ENCODE assay signal across 8 cellular contexts in genomic region chr19:39532233-39533002, GRCh38. TPM values are rescaled to one million over a fixed set of nuclear protein-coding genes. Genes with fewer than 3 reads are reported as not detected.
DNase-seq lines count a peak whose midpoint lies in the region; ATAC-seq and TF ChIP-seq lines count a peak whose summit lies in the region.

A gene with protein sequence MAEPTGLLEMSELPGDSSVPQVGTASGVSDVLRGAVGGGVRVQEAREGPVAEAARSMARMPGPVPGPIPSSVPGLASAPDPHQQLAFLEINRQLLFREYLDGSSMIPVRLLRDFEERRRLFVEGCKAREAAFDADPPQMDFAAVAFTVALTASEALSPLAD (minus strand): TSS chr19:39532852. CDS start chr19:39532802, 50 bp downstream.

- peak within 1 kb of the TSS; percentile 93 for H3K4me3 ChIP-seq in CD8-positive, alpha-beta T cell (ENCODE audit: low read depth, low read length)
- H3K4me3 ChIP-seq in dorsolateral prefrontal cortex = peak within 1 kb of the TSS; percentile 51 to 100 (median 90)
- H3K4me3 ChIP-seq in lower leg skin (ENCODE audit: low read depth, poor library complexity, severe bottlenecking) = peak within 1 kb of the TSS; percentile 62

- ATAC-seq in CD8-positive, alpha-beta T cell = peak; percentile 98
- ATAC-seq in GM19397 (IDR thresholded peaks at IDR 0.05; ENCODE audit: unreplicated experiment) (peak; percentile 87), HG03565 (IDR thresholded peaks at IDR 0.05; ENCODE audit: unreplicated experiment) (peak; percentile 92)

- POLR2A ChIA-PET in CD8-positive, alpha-beta T cell (lab: Charles Lee) = interaction anchor here (0.8 to 2.2 kb wide), 7 partner anchors 13 to 142 kb away, joined by 3 to 10 read pairs (median 3); partner anchors contain the start of genes MED29, PAF1, RPS16 and SUPT5H

- peak; percentile 99 for TF ChIP-seq CTCF in CD8-positive, alpha-beta T cell (IDR thresholded peaks at IDR 0.05)
- TF ChIP-seq CTCF in dorsolateral prefrontal cortex (IDR thresholded peaks at IDR 0.05 in 54 of 56, conservative IDR thresholded peaks at IDR 0.05 in 2 of 56; ENCODE audit: low read depth in 1 of 56, partially characterized antibody in 56 of 56) (peak; percentile 98 to 100 (median 100)), lower leg skin (IDR thresholded peaks at IDR 0.05) (peak in 2 of 3 donors; percentile 93 to 97)

- H3K9me3 ChIP-seq in CD8-positive, alpha-beta T cell (ENCODE audit: low read length) = no peaks in the 10 kb centered on the region

- peak in 1 of 2 donors; percentile 13 for TF ChIP-seq POLR2A in lower leg skin (IDR thresholded peaks at IDR 0.05)

- WGBS in lower leg skin, 2 donors = 1% methylated on average over 26 to 48 of the region's 65 CpGs

- H3K4me1 ChIP-seq in CD8-positive, alpha-beta T cell (ENCODE audit: insufficient read depth, low read length) = peaks cover 9% of the 10 kb centered on the region

- no peaks in the 10 kb centered on the region for H3K27me3 ChIP-seq in CD8-positive, alpha-beta T cell (ENCODE audit: insufficient read depth, low read length)
- no peaks in the 10 kb centered on the region for H3K27me3 ChIP-seq in dorsolateral prefrontal cortex

- H3K27me3 Mint-ChIP-seq in CD8-positive, alpha-beta T cell (ENCODE audit: low read depth) = no peaks in the 10 kb centered on the region

- H3K4me3 Mint-ChIP-seq in CD8-positive, alpha-beta T cell = peak within 1 kb of the TSS; percentile 93

- H3K36me3 Mint-ChIP-seq in CD8-positive, alpha-beta T cell = peaks cover 9% of the 10 kb centered on the region

- intact Hi-C loops in CD8-positive, alpha-beta T cell (cut with DNase I, micrococcal nuclease) = loop anchor here (1.0 to 5.0 kb wide), 12 partner anchors 26 to 422 kb away; partner anchors contain the start of genes SAMD4B (in 2 of the 2), SUPT5H (in 2 of the 2), MED29 (in 1 of the 2) and PAF1 (in 1 of the 2)
- intact Hi-C loops in dorsolateral prefrontal cortex (cut with DNase I) (loop anchor here (2.0 to 5.0 kb wide), 5 partner anchors 52 to 135 kb away; partner anchors contain the start of gene TIMM50 (in 1 of the 2)), lower leg skin (cut with DNase I; ENCODE audit: low total_unique reads) (loop anchor here (10.0 kb wide), 1 partner anchor 88 kb away; the partner anchor contains the start of gene SUPT5H)

- peak within 1 kb of the TSS; percentile 87 for H3K27ac Mint-ChIP-seq in CD8-positive, alpha-beta T cell

- CTCF ChIA-PET in CD8-positive, alpha-beta T cell (lab: Charles Lee) = interaction anchor here (0.6 to 3.6 kb wide), 22 partner anchors 8 to 480 kb away, joined by 3 to 36 read pairs (median 4); partner anchors contain the start of genes PLEKHG2, SELENOV, SUPT5H and TIMM50

- H3K36me3 ChIP-seq in CD8-positive, alpha-beta T cell (ENCODE audit: insufficient read depth, low read length) = no peaks in the 10 kb centered on the region

- peaks cover 31% of the 10 kb centered on the region for H3K4me1 Mint-ChIP-seq in CD8-positive, alpha-beta T cell (ENCODE audit: low read depth)

- DNase-seq in CD8-positive, alpha-beta T cell = peak; percentile 83 to 97 (median 94)
- DNase-seq in NCI-H748 (lab: John Stamatoyannopoulos, UW; ENCODE audit: unreplicated experiment) = peak; percentile 98
- peak; percentile 87 to 91 for DNase-seq in activated CD4-positive, alpha-beta T cell treated with anti-CD3 and anti-CD28 coated beads, Interleukin-2, amount 50 U/mL, for 4 hours
- peak; percentile 88 to 95 (median 92) for DNase-seq in dorsolateral prefrontal cortex
- DNase-seq in lower leg skin (ENCODE audit: low spot score in 2 of 2) = peak; percentile 91 to 99
- peak; percentile 92 to 95 for DNase-seq in stimulated activated CD4-positive, alpha-beta T cell treated with anti-CD3 and anti-CD28 coated beads, Interleukin-4, amount 100 ng/mL, for 4 hours

- H3K27ac ChIP-seq in CD8-positive, alpha-beta T cell (ENCODE audit: low read depth, low read length) = peak within 1 kb of the TSS; percentile 80
- peak within 1 kb of the TSS in 57 of 59 donors; percentile 10 to 97 (median 89) for H3K27ac ChIP-seq in dorsolateral prefrontal cortex

- no peaks in the 10 kb centered on the region for H3K9me3 Mint-ChIP-seq in CD8-positive, alpha-beta T cell

RNA-seq across cellular contexts. Expression of the gene that starts here (rescaled TPM):
- 1 to 10 TPM; 3.5 to 3.7 TPM for total RNA-seq in CD8-positive, alpha-beta T cell
- total RNA-seq in dorsolateral prefrontal cortex (10 to 100 TPM in 94 of 120 experiments, 1 to 10 TPM in 26; 6.6 to 20.4 (median 12.6) TPM), lower leg skin (1 to 10 TPM in 2 of 4 donors, under 1 TPM in 2; 0.56 to 1.5 (median 1.0) TPM)

Comparison
In these comparisons a context has a peak if more than half of its experiments do, and no peak if none do; other contexts are left out.
1. Peak in every context shown above with its lines: DNase-seq, ATAC-seq, H3K4me3 ChIP-seq and H3K27ac ChIP-seq.